8 cellular contexts compared by ENCODE assay signal in the genomic region with DNA sequence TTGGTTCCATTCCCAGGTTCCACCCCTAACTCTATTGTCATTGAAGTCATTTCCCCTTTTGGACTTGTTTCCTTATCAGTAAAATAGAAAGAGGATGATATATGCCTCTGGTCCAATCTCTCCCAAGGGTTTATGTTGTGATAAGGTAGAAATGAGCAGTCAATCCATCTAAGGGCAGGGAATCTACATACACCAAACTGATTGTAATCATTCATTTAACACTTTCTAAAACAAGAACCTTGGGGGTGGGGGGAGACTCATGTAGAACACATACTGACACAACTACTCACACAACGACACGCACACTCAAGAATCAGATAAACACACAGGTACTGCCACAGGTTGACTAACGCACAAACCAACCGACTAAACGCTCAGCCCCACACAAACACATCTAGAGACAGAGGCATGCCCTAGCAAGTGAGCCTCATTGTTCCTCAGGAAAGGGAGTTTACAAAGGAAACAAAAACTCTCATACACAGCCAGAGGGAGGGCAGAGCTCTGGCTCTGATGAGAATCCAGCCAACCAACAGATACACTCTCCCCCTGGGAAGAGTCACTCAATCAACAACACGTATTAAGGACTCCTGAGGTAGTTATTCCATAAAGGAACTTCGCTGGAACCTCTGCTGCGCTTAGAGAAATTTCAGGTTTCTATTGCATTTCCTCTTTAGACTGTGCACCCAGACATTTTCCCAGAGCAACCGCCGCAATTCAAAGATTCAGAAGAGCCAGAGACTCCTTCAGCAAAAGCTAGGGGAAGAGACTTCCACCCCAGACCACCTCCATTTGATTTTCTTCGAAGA. TPM values are rescaled to one million over a fixed set of nuclear protein-coding genes. Genes with fewer than 3 reads are reported as not detected.
A peak's percentile ranks its signal among the peaks of the same experiment; 100 is the strongest.
DNase-seq lines count a peak whose midpoint lies in the region; ATAC-seq and TF ChIP-seq lines count a peak whose summit lies in the region.

No MANE protein-coding gene starts in this region.

- H2AFZ ChIP-seq in neuronal stem cell (ENCODE audit: low read length) = peak overlapping the region; percentile 92

- H3K9ac ChIP-seq in SK-N-MC (ENCODE audit: insufficient read length) (peak overlapping the region; percentile 61), neuronal stem cell (ENCODE audit: low read depth, low read length, poor library complexity) (peak overlapping the region; percentile 81)

- H3K4me1 ChIP-seq in esophagus muscularis mucosa (peaks cover 13 to 21% (median 18%) of the 10 kb centered on the region in 4 donors), neuronal stem cell (ENCODE audit: control insufficient read depth in 2 of 2, insufficient read depth in 1 of 2, low read depth in 1 of 2, low read length in 2 of 2) (peaks cover 6 to 8% of the 10 kb centered on the region in 2 donors)

- peak overlapping the region; percentile 86 for H2AK5ac ChIP-seq in neuronal stem cell (ENCODE audit: low read depth, low read length)

- peak overlapping the region; percentile 22 for H2BK15ac ChIP-seq in neuronal stem cell (ENCODE audit: low read length)

- H3K27ac ChIP-seq in SK-N-MC (no peak overlapping the region), esophagus muscularis mucosa (replicated peaks in 1 of 4) (peak overlapping the region; percentile 56 to 73 (median 64)), neuronal stem cell (replicated peaks; ENCODE audit: low read length) (no peak overlapping the region)

- H3K79me1 ChIP-seq in neuronal stem cell (ENCODE audit: low read depth, low read length) = no peaks in the 10 kb centered on the region

- intact Hi-C loops in esophagus muscularis mucosa (cut with DNase I) = no loop called here

- peak overlapping the region; percentile 97 for H3K23ac ChIP-seq in neuronal stem cell (ENCODE audit: low read depth, low read length, poor library complexity)

- H4K91ac ChIP-seq in neuronal stem cell (ENCODE audit: low read depth, low read length, poor library complexity) = no peak overlapping the region

- no peak overlapping the region for H4K8ac ChIP-seq in neuronal stem cell (ENCODE audit: low read depth, low read length)

- ATAC-seq in GM21737 (IDR thresholded peaks at IDR 0.05; ENCODE audit: unreplicated experiment) (peak; percentile 1), HG02623 (IDR thresholded peaks at IDR 0.05; ENCODE audit: unreplicated experiment) (no peak), HG03460 (IDR thresholded peaks at IDR 0.05; ENCODE audit: unreplicated experiment) (no peak)

- H3K4me3 ChIP-seq in SK-N-MC (peak overlapping the region; percentile 93), esophagus muscularis mucosa (peak overlapping the region; percentile 56 to 62 (median 56)), neuronal stem cell (ENCODE audit: low read length in 2 of 2) (peak overlapping the region; percentile 52 to 86)

- H3K14ac ChIP-seq in neuronal stem cell (ENCODE audit: low read length) = no peak overlapping the region

- no peak for TF ChIP-seq POLR2A in esophagus muscularis mucosa (IDR thresholded peaks at IDR 0.05; ENCODE audit: low read depth)

- H3K27me3 ChIP-seq in esophagus muscularis mucosa (peaks cover 0 to 44% (median 11%) of the 10 kb centered on the region in 4 donors), neuronal stem cell (ENCODE audit: control insufficient read depth in 3 of 3, insufficient read depth in 3 of 3, low read depth in 1 of 3, low read length in 3 of 3) (peaks cover 0 to 42% (median 0%) of the 10 kb centered on the region in 3 experiments)

- peak overlapping the region; percentile 99 for H3K4me2 ChIP-seq in neuronal stem cell (ENCODE audit: insufficient read depth, low read length, poor library complexity, severe bottlenecking)

- WGBS in esophagus muscularis mucosa = 41% methylated on average over 11 of the region's 11 CpGs
- no CpG with 5 or more reads among the region's 11 CpGs for WGBS in neuronal stem cell (ENCODE audit: extremely low coverage in 2 of 2, insufficient read length in 2 of 2, insufficient replicate concordance in 1 of 2), 2 donors

- H3K36me3 ChIP-seq in SK-N-MC (ENCODE audit: insufficient read depth, low read length) (no peaks in the 10 kb centered on the region), esophagus muscularis mucosa (no peaks in the 10 kb centered on the region), neuronal stem cell (replicated peaks in 1 of 2; ENCODE audit: control insufficient read depth in 2 of 2, insufficient read depth in 2 of 2, low read length in 2 of 2) (no peaks in the 10 kb centered on the region)

- TF ChIP-seq EP300 in esophagus muscularis mucosa (IDR thresholded peaks at IDR 0.05) = no peak

- H2BK120ac ChIP-seq in neuronal stem cell (ENCODE audit: low read depth, low read length) = peak overlapping the region; percentile 98

- no peak overlapping the region for H3K4ac ChIP-seq in neuronal stem cell (ENCODE audit: low read length)

- H2BK5ac ChIP-seq in neuronal stem cell (ENCODE audit: low read length) = no peak overlapping the region

- H3K9me3 ChIP-seq in SK-N-MC (ENCODE audit: low read depth, low read length) = no peaks in the 10 kb centered on the region
- H3K9me3 ChIP-seq in esophagus muscularis mucosa = no peaks in the 10 kb centered on the region
- H3K9me3 ChIP-seq in neuronal stem cell (replicated peaks in 1 of 2; ENCODE audit: control insufficient read depth in 2 of 2, insufficient read depth in 1 of 2, low read depth in 1 of 2, low read length in 2 of 2) = no peaks in the 10 kb centered on the region

- no peak for TF ChIP-seq CTCF in esophagus muscularis mucosa (IDR thresholded peaks at IDR 0.05)

- H3K18ac ChIP-seq in neuronal stem cell (ENCODE audit: low read length) = peak overlapping the region; percentile 97

- DNase-seq in AG20443 (ENCODE audit: low spot score) (peak; percentile 21), SK-N-MC (ENCODE audit: low read depth, low spot score) (no peak), esophagus muscularis mucosa (ENCODE audit: extremely low spot score) (no peak), neuronal stem cell (ENCODE audit: low spot score) (peak; percentile 26), DMS 273 treated with DMSO at 0.1 percent for 48 hours (lab: John Stamatoyannopoulos, UW) (no peak)

- H2BK12ac ChIP-seq in neuronal stem cell (ENCODE audit: low read length) = no peak overlapping the region

RNA-seq across cellular contexts. Expression of a gene that starts 1.0 kb away (rescaled TPM):
- 10 to 100 TPM in 3 of 4 donors, 1 to 10 TPM in 1; 9.1 to 17.7 (median 14.9) TPM for total RNA-seq in esophagus muscularis mucosa
- 15.6 TPM for polyA plus RNA-seq in neuronal stem cell (2013, experiment 1 of 2)
- polyA plus RNA-seq in neuronal stem cell (2013, experiment 2 of 2) = 16.1 TPM

RNA-seq across cellular contexts. Expression of a gene that starts 18.8 kb away (rescaled TPM):
- total RNA-seq in esophagus muscularis mucosa = 10 to 100 TPM; 19.0 to 46.5 (median 29.4) TPM
- polyA plus RNA-seq in neuronal stem cell (2013, experiment 1 of 2) = 49.5 TPM
- polyA plus RNA-seq in neuronal stem cell (2013, experiment 2 of 2) = 50.2 TPM

RNA-seq across cellular contexts. Expression of a gene that starts 25.8 kb away (rescaled TPM):
- total RNA-seq in esophagus muscularis mucosa = 10 to 100 TPM; 36.5 to 54.2 (median 48.7) TPM
- 37.4 TPM for polyA plus RNA-seq in neuronal stem cell (2013, experiment 1 of 2)
- polyA plus RNA-seq in neuronal stem cell (2013, experiment 2 of 2) = 35.9 TPM

RNA-seq across cellular contexts. Expression of a gene that starts 49.7 kb away (rescaled TPM):
- total RNA-seq in esophagus muscularis mucosa = 10 to 100 TPM in 1 of 4 donors, 1 to 10 TPM in 3; 4.6 to 14.1 (median 6.9) TPM
- 0.11 TPM for polyA plus RNA-seq in neuronal stem cell (2013, experiment 1 of 2)
- 0.04 TPM for polyA plus RNA-seq in neuronal stem cell (2013, experiment 2 of 2)

Comparison
In these comparisons a context has a peak if more than half of its experiments do, and no peak if none do; other contexts are left out.
1. DNase-seq: peak in AG20443 (single experiment) and neuronal stem cell (single experiment); none in SK-N-MC (single experiment), esophagus muscularis mucosa (single experiment) and DMS 273 treated with DMSO at 0.1 percent for 48 hours (single experiment).
2. H3K27ac ChIP-seq: peak in esophagus muscularis mucosa (4 of 4); none in SK-N-MC (single experiment) and neuronal stem cell (single experiment).
3. Peak in every context shown above with its lines, with median percentiles within 50 percentile points of each other: H3K4me3 ChIP-seq.